Comparison of ENCODE assay signal across 19 cellular contexts in the genomic region with DNA sequence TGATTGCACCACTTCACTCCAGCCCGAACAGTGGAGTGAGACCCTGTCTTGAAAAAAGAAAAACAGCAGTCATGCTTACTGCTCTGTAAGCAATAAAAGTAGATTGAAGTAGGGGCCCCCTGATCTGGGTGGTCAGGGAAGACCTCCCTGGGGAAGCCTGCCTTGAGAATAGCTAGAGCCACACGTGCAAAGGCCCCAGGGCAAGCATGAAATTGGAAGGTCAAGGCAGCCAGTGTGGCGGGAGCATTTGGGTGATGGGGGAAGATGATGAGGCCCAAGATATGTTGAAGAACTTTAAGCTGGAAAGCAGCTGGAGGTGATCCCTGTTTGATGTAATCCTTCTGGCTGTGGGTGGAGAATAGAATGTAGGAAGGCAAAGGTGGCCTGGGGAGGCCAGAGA.
"Had no signal": no experiment of that assay in that cellular context is flagged by ENCODE, and none has a peak within 500 bp of the region (broad histone marks: within the 10 kb centered on the region; RNA-seq: fewer than 3 reads in every experiment).

No MANE protein-coding gene starts in this region.

- H3K4me3 Mint-ChIP-seq: nephron had no signal

- ATAC-seq: left lobe of liver, mucosa of descending colon had no signal

- H3K9me3 Mint-ChIP-seq: nephron had no signal

- H3K27ac ChIP-seq: colonic mucosa, esophagus squamous epithelium, right atrium auricular region, suprapubic skin had no signal

- DNase-seq: activated CD4-positive, alpha-beta T cell treated with anti-CD3 and anti-CD28 coated beads, Interleukin-2, amount 50 U/mL, for 1 hour; activated CD4-positive, CD25-positive, alpha-beta regulatory T cell; activated effector memory CD4-positive, alpha-beta T cell treated with Interleukin-2 at 50 U/mL for 16 hours; activated naive CD4-positive, alpha-beta T cell treated with anti-CD3 and anti-CD28 coated beads, Interleukin-2, amount 50 U/mL, for 16 hours; central memory CD4-positive, alpha-beta T cell; colonic mucosa; esophagus squamous epithelium; hippocampal formation; mucosa of descending colon; occipital lobe; stimulated activated CD4-positive, alpha-beta T cell treated with anti-CD3 and anti-CD28 coated beads, Interleukin-2, amount 100 ng/mL, for 48 hours; stimulated activated naive CD4-positive, alpha-beta T cell treated with Interleukin-2 at 50 U/mL for 16 hours; T-helper 2 cell; trophoblast cell had no signal

- H3K27me3 Mint-ChIP-seq: progenitor cell of endocrine pancreas had no signal

- H3K27ac Mint-ChIP-seq: progenitor cell of endocrine pancreas had no signal
